In genomic region chr5:149760700-149761187, GRCh38 we compare ENCODE assay signal across 19 cellular contexts. TPM values are rescaled to one million over a fixed set of nuclear protein-coding genes. Genes with fewer than 3 reads are reported as not detected.
DNase-seq lines count a peak whose midpoint lies in the region; TF ChIP-seq lines count a peak whose summit lies in the region.
"Had no signal": no experiment of that assay in that cellular context is flagged by ENCODE, and none has a peak within 500 bp of the region (broad histone marks: within the 10 kb centered on the region; RNA-seq: fewer than 3 reads in every experiment).

No MANE protein-coding gene starts in this region.

- H3K27ac Mint-ChIP-seq in MCF 10A (ENCODE audit: low read depth, unreplicated experiment) (no peak overlapping the region), type B pancreatic cell (peak overlapping the region; percentile 65)
- H3K27ac Mint-ChIP-seq: activated CD8-positive, alpha-beta memory T cell treated with anti-CD3 and anti-CD28 coated beads, Interleukin-2, amount 10 ng/mL, durations not matched to agents 7 days and 5 days had no signal

- H3K4me1 Mint-ChIP-seq in MCF 10A (ENCODE audit: insufficient read depth, unreplicated experiment): peaks cover 22% of the 10 kb centered on the region
- H3K4me1 Mint-ChIP-seq in type B pancreatic cell (ENCODE audit: unreplicated experiment): peaks cover 36% of the 10 kb centered on the region

- DNase-seq in T47D (ENCODE audit: low read depth in 1 of 2, low spot score in 1 of 2) (peak; percentile 76 to 91), MCF 10A (ENCODE audit: unreplicated experiment) (no peak), NCI-H2227 (lab: John Stamatoyannopoulos, UW; ENCODE audit: unreplicated experiment) (peak; percentile 73), glomerular visceral epithelial cell (ENCODE audit: extremely low spot score) (peak; percentile 74), type B pancreatic cell (ENCODE audit: extremely low spot score, unreplicated experiment) (no peak), hippocampal formation (lab: John Stamatoyannopoulos, UW) (no peak), NCI-H226 (no peak)
- DNase-seq in activated T-cell treated with anti-CD3 and anti-CD28 coated beads, Interleukin-2, amount 50 U/mL, for 1 hour: no peak
- DNase-seq: activated CD8-positive, alpha-beta memory T cell treated with anti-CD3 and anti-CD28 coated beads, Interleukin-2, amount 10 ng/mL, durations not matched to agents 7 days and 5 days; activated effector memory CD4-positive, alpha-beta T cell treated with anti-CD3 and anti-CD28 coated beads, Interleukin-2, amount 50 U/mL, for 16 hours; DMS153; dorsolateral prefrontal cortex; foreskin melanocyte; KBM-7; left lung; PC-3; T-helper 9 cell; uterus had no signal

- no peak for TF ChIP-seq CTCF in MCF 10A (IDR thresholded peaks at IDR 0.05; ENCODE audit: unreplicated experiment)
- no peak for TF ChIP-seq CTCF in type B pancreatic cell (conservative IDR thresholded peaks at IDR 0.05)

- H3K36me3 Mint-ChIP-seq in MCF 10A (ENCODE audit: insufficient read depth, unreplicated experiment) (peaks cover 5% of the 10 kb centered on the region), type B pancreatic cell (no peaks in the 10 kb centered on the region)

- H3K4me3 Mint-ChIP-seq in MCF 10A (ENCODE audit: unreplicated experiment) (no peak overlapping the region), type B pancreatic cell (no peak overlapping the region)
- H3K4me3 Mint-ChIP-seq: activated CD8-positive, alpha-beta memory T cell treated with anti-CD3 and anti-CD28 coated beads, Interleukin-2, amount 10 ng/mL, durations not matched to agents 7 days and 5 days; neural crest cell had no signal

- H3K27me3 Mint-ChIP-seq in MCF 10A (ENCODE audit: insufficient read depth, unreplicated experiment) (no peaks in the 10 kb centered on the region), type B pancreatic cell (no peaks in the 10 kb centered on the region)
- H3K27me3 Mint-ChIP-seq: activated CD8-positive, alpha-beta memory T cell treated with anti-CD3 and anti-CD28 coated beads, Interleukin-2, amount 10 ng/mL, durations not matched to agents 7 days and 5 days had no signal

- intact Hi-C loops in MCF 10A (cut with micrococcal nuclease): no loop called here

- in situ Hi-C loops in T47D (cut with HindIII; ENCODE audit: low pct_unique_long_range_greater_than_20kb, low sequenced_read_pairs): no loop called here

- BruUV-seq in MCF 10A (replicated peaks; lab: Mats Ljungman, UMichigan): no TSS peak

- POLR2A ChIA-PET in MCF 10A (lab: Yijun Ruan, JAX): interaction anchor here (0.6 to 2.4 kb wide), 3 partner anchors 13 to 162 kb away, joined by 3 to 14 read pairs (median 4); no protein-coding TSS in a partner anchor

- H3K9me3 Mint-ChIP-seq in MCF 10A (ENCODE audit: unreplicated experiment) (no peaks in the 10 kb centered on the region), type B pancreatic cell (no peaks in the 10 kb centered on the region)
- H3K9me3 Mint-ChIP-seq: neural crest cell had no signal

- CTCF ChIA-PET in MCF 10A (lab: Yijun Ruan, JAX): interaction anchor here (0.6 to 2.5 kb wide), 10 partner anchors 8 to 116 kb away, joined by 3 to 11 read pairs (median 3); partner anchors contain the start of gene PPARGC1B

RNA-seq across cellular contexts. Expression of gene PPARGC1B, which starts 30.6 kb away (rescaled TPM):
- total RNA-seq in MCF 10A (2022) (4.3 and 7.1 TPM in 2 replicates), type B pancreatic cell (ENCODE audit: low replicate concordance) (5.4 and 8.5 TPM in 2 replicates)

Comparison
In these comparisons a context has a peak if more than half of its experiments do, and no peak if none do; other contexts are left out.
1. DNase-seq: peak in T47D (2 of 2), NCI-H2227 (single experiment) and glomerular visceral epithelial cell (single experiment); none in MCF 10A (single experiment), type B pancreatic cell (single experiment), hippocampal formation (0 of 2), activated T-cell treated with anti-CD3 and anti-CD28 coated beads, Interleukin-2, amount 50 U/mL, for 1 hour (single experiment) and NCI-H226 (single experiment).